Comparison of ENCODE assay signal across 10 cellular contexts in genomic region chr11:14374922-14375630, GRCh38. TPM values are rescaled to one million over a fixed set of nuclear protein-coding genes. Genes with fewer than 3 reads are reported as not detected.
DNase-seq lines count a peak whose midpoint lies in the region; ATAC-seq and TF ChIP-seq lines count a peak whose summit lies in the region.
"Had no signal": no experiment of that assay in that cellular context is flagged by ENCODE, and none has a peak within 500 bp of the region (broad histone marks: within the 10 kb centered on the region; RNA-seq: fewer than 3 reads in every experiment).

No MANE protein-coding gene starts in this region.

- H3K27me3 ChIP-seq in foreskin keratinocyte = no peaks in the 10 kb centered on the region

- peaks cover 2% of the 10 kb centered on the region for H3K36me3 Mint-ChIP-seq in T-helper 1 cell treated with Interleukin-12 subunit alpha and Interleukin-12 subunit beta and Interleukin-4 antibody, amounts not matched to agents 30 μg/mL and 1 μg/mL, for 36 hours (ENCODE audit: low read depth)

- H3K27ac Mint-ChIP-seq in T-helper 1 cell treated with Interleukin-12 subunit alpha and Interleukin-12 subunit beta and Interleukin-4 antibody, amounts not matched to agents 30 μg/mL and 1 μg/mL, for 36 hours = peak overlapping the region; percentile 83

- peaks cover 10% of the 10 kb centered on the region for H3K27me3 Mint-ChIP-seq in T-helper 1 cell treated with Interleukin-12 subunit alpha and Interleukin-12 subunit beta and Interleukin-4 antibody, amounts not matched to agents 30 μg/mL and 1 μg/mL, for 36 hours (ENCODE audit: low read depth)

- peaks cover 19% of the 10 kb centered on the region for H3K4me1 ChIP-seq in foreskin keratinocyte

- ATAC-seq in left ventricle myocardium superior (peak; percentile 4), Right ventricle myocardium inferior (no peak), foreskin keratinocyte (no peak)

- intact Hi-C loops in left ventricle myocardium superior (cut with micrococcal nuclease) = no loop called here
- intact Hi-C loops in Right ventricle myocardium inferior (cut with DNase I) = loop anchor here (10.0 kb wide), 1 partner anchor 80 kb away; no protein-coding TSS in a partner anchor

- peaks cover 33% of the 10 kb centered on the region for H3K4me1 Mint-ChIP-seq in T-helper 1 cell treated with Interleukin-12 subunit alpha and Interleukin-12 subunit beta and Interleukin-4 antibody, amounts not matched to agents 30 μg/mL and 1 μg/mL, for 36 hours (ENCODE audit: low read depth)

- peak; percentile 27 for TF ChIP-seq CTCF in foreskin keratinocyte (conservative IDR thresholded peaks at IDR 0.05)

- H3K27ac ChIP-seq in foreskin keratinocyte = no peak overlapping the region
- H3K27ac ChIP-seq: dorsolateral prefrontal cortex had no signal

- H3K4me3 Mint-ChIP-seq in T-helper 1 cell treated with Interleukin-12 subunit alpha and Interleukin-12 subunit beta and Interleukin-4 antibody, amounts not matched to agents 30 μg/mL and 1 μg/mL, for 36 hours = peak overlapping the region; percentile 46

- no peak for DNase-seq in left ventricle myocardium superior
- DNase-seq in Right ventricle myocardium inferior (ENCODE audit: missing footprints) = no peak
- no peak for DNase-seq in foreskin keratinocyte
- DNase-seq in stimulated activated CD4-positive, alpha-beta T cell treated with anti-CD3 and anti-CD28 coated beads, Interleukin-4, amount 100 ng/mL, for 4 hours = no peak
- no peak for DNase-seq in HT-29 (ENCODE audit: low spot score)
- no peak for DNase-seq in NCI-H345 (lab: John Stamatoyannopoulos, UW)
- no peak for DNase-seq in T1000 (lab: John Stamatoyannopoulos, UW)
- DNase-seq: kidney glomerular epithelial cell had no signal

- H3K9me3 Mint-ChIP-seq in T-helper 1 cell treated with Interleukin-12 subunit alpha and Interleukin-12 subunit beta and Interleukin-4 antibody, amounts not matched to agents 30 μg/mL and 1 μg/mL, for 36 hours = no peaks in the 10 kb centered on the region

RNA-seq across cellular contexts. Expression of gene RRAS2, which starts 16.1 kb away (rescaled TPM):
- total RNA-seq in left ventricle myocardium superior = 30.6 TPM
- 29.9 TPM for total RNA-seq in Right ventricle myocardium inferior
- 106 and 111 TPM in 2 replicates for total RNA-seq in foreskin keratinocyte
- 80.7 and 89.3 TPM in 2 replicates for polyA plus RNA-seq in foreskin keratinocyte
- total RNA-seq in HT-29 (2014; rRNA removed; shearing (Covaris generic)) = 74.8 and 78.3 TPM in 2 replicates
